ENCODE assay signal across 11 cellular contexts in genomic region chr2:45691152-45691551, GRCh38. TPM values are rescaled to one million over a fixed set of nuclear protein-coding genes. Genes with fewer than 3 reads are reported as not detected.
DNase-seq lines count a peak whose midpoint lies in the region; ATAC-seq, FAIRE-seq and TF ChIP-seq lines count a peak whose summit lies in the region.
"Had no signal": no experiment of that assay in that cellular context is flagged by ENCODE, and none has a peak within 500 bp of the region (broad histone marks: within the 10 kb centered on the region; RNA-seq: fewer than 3 reads in every experiment).

No MANE protein-coding gene starts in this region.

- H3K4me3 ChIP-seq in HEK293 (ENCODE audit: low read depth, low read length) = no peak overlapping the region
- H3K4me3 ChIP-seq in pancreas = no peak overlapping the region

- H3K9me3 Mint-ChIP-seq in IgD-negative memory B cell (no peaks in the 10 kb centered on the region), endothelial cell (ENCODE audit: unreplicated experiment) (no peaks in the 10 kb centered on the region), type B pancreatic cell (no peaks in the 10 kb centered on the region)
- H3K9me3 Mint-ChIP-seq: activated naive CD8-positive, alpha-beta T cell treated with anti-CD3 and anti-CD28 coated beads, Interleukin-2, amount 10 ng/mL, durations not matched to agents 7 days and 5 days; H9 had no signal

- H3K36me3 Mint-ChIP-seq in IgD-negative memory B cell (no peaks in the 10 kb centered on the region), endothelial cell (ENCODE audit: low read depth, unreplicated experiment) (no peaks in the 10 kb centered on the region), type B pancreatic cell (no peaks in the 10 kb centered on the region)
- H3K36me3 Mint-ChIP-seq: activated naive CD8-positive, alpha-beta T cell treated with anti-CD3 and anti-CD28 coated beads, Interleukin-2, amount 10 ng/mL, durations not matched to agents 7 days and 5 days had no signal

- peaks cover 18% of the 10 kb centered on the region for H3K4me1 ChIP-seq in HEK293 (ENCODE audit: control insufficient read depth, insufficient read depth, low read length)
- H3K4me1 ChIP-seq in pancreas = peaks cover 16 to 32% (median 21%) of the 10 kb centered on the region in 3 donors

- intact Hi-C loops in pancreas (cut with DNase I) = no loop called here

- H3K27me3 Mint-ChIP-seq in IgD-negative memory B cell (no peaks in the 10 kb centered on the region), endothelial cell (ENCODE audit: unreplicated experiment) (no peaks in the 10 kb centered on the region), type B pancreatic cell (no peaks in the 10 kb centered on the region)
- H3K27me3 Mint-ChIP-seq: activated naive CD8-positive, alpha-beta T cell treated with anti-CD3 and anti-CD28 coated beads, Interleukin-2, amount 10 ng/mL, durations not matched to agents 7 days and 5 days had no signal

- 57 to 73% methylated on average over 6 of the region's 6 CpGs for WGBS in pancreas, 2 donors

- FAIRE-seq in pancreas (lab: Jason Lieb, UNC) = no peak
- no peak for FAIRE-seq in urothelium cell line (lab: Jason Lieb, UNC)

- H3K4me1 Mint-ChIP-seq in IgD-negative memory B cell (peaks cover 25 to 52% (median 40%) of the 10 kb centered on the region in 3 donors), endothelial cell (ENCODE audit: unreplicated experiment) (peaks cover 7% of the 10 kb centered on the region), type B pancreatic cell (ENCODE audit: unreplicated experiment) (peaks cover 19% of the 10 kb centered on the region)
- H3K4me1 Mint-ChIP-seq: activated naive CD8-positive, alpha-beta T cell treated with anti-CD3 and anti-CD28 coated beads, Interleukin-2, amount 10 ng/mL, durations not matched to agents 7 days and 5 days; H9 had no signal

- H3K36me3 ChIP-seq in HEK293 (ENCODE audit: control insufficient read depth in 2 of 2, insufficient read depth in 1 of 2, low read length in 2 of 2) (no peaks in the 10 kb centered on the region), pancreas (no peaks in the 10 kb centered on the region)

- H3K27ac Mint-ChIP-seq in IgD-negative memory B cell (peak overlapping the region in 1 of 3 donors; percentile 86), endothelial cell (ENCODE audit: unreplicated experiment) (no peak overlapping the region), type B pancreatic cell (no peak overlapping the region)
- H3K27ac Mint-ChIP-seq: activated naive CD8-positive, alpha-beta T cell treated with anti-CD3 and anti-CD28 coated beads, Interleukin-2, amount 10 ng/mL, durations not matched to agents 7 days and 5 days; H9 had no signal

- ATAC-seq in GM18858 (IDR thresholded peaks at IDR 0.05; ENCODE audit: unreplicated experiment) = peak; percentile 39
- peak; percentile 67 to 90 (median 72) for ATAC-seq in pancreas

- H3K4me3 Mint-ChIP-seq in IgD-negative memory B cell (peak overlapping the region in 3 of 4 donors; percentile 35 to 81 (median 67)), endothelial cell (ENCODE audit: unreplicated experiment) (no peak overlapping the region), type B pancreatic cell (no peak overlapping the region)
- H3K4me3 Mint-ChIP-seq: activated naive CD8-positive, alpha-beta T cell treated with anti-CD3 and anti-CD28 coated beads, Interleukin-2, amount 10 ng/mL, durations not matched to agents 7 days and 5 days; H9 had no signal

- no peak for TF ChIP-seq CTCF in HEK293 (tag by site-specific recombination; IDR thresholded peaks at IDR 0.05)
- no peak for TF ChIP-seq CTCF in pancreas (IDR thresholded peaks at IDR 0.05)
- no peak for TF ChIP-seq CTCF in endothelial cell (IDR thresholded peaks at IDR 0.05; ENCODE audit: unreplicated experiment)
- TF ChIP-seq CTCF in type B pancreatic cell (conservative IDR thresholded peaks at IDR 0.05) = no peak

- no peaks in the 10 kb centered on the region for H3K27me3 ChIP-seq in pancreas

- POLR2A ChIA-PET in HEK293 (lab: Yijun Ruan, JAX) = no interaction called here

- no peaks in the 10 kb centered on the region for H3K9me3 ChIP-seq in HEK293 (ENCODE audit: control insufficient read depth, insufficient read depth, low read depth, low read length)
- no peaks in the 10 kb centered on the region for H3K9me3 ChIP-seq in pancreas

- peak in 2 of 6 donors; percentile 34 to 41 for DNase-seq in pancreas
- DNase-seq in urothelium cell line (ENCODE audit: low spot score) = no peak
- no peak for DNase-seq in stimulated activated naive CD4-positive, alpha-beta T cell treated with Interleukin-2 at 50 U/mL for 16 hours (lab: John Stamatoyannopoulos, UW)
- DNase-seq in endothelial cell (ENCODE audit: low spot score) = no peak
- no peak for DNase-seq in type B pancreatic cell (ENCODE audit: extremely low spot score, unreplicated experiment)
- DNase-seq: activated naive CD8-positive, alpha-beta T cell treated with anti-CD3 and anti-CD28 coated beads, Interleukin-2, amount 10 ng/mL, durations not matched to agents 7 days and 5 days; DMS153; H9 had no signal

- no peak overlapping the region for H3K27ac ChIP-seq in HEK293 (ENCODE audit: extremely low read depth, low read depth, low read length)
- H3K27ac ChIP-seq in pancreas = peak overlapping the region in 2 of 4 donors; percentile 23 to 26

- CTCF ChIA-PET in HEK293 (lab: Yijun Ruan, JAX) = no interaction called here

TF ChIP-seq in HEK293, 187 proteins besides CTCF, POLR2A, EP300 and RAD21:
- no peak for TF ChIP-seq ZNF785 (tag by site-specific recombination; IDR thresholded peaks at IDR 0.05)
- TF ChIP-seq, protein P1, sequence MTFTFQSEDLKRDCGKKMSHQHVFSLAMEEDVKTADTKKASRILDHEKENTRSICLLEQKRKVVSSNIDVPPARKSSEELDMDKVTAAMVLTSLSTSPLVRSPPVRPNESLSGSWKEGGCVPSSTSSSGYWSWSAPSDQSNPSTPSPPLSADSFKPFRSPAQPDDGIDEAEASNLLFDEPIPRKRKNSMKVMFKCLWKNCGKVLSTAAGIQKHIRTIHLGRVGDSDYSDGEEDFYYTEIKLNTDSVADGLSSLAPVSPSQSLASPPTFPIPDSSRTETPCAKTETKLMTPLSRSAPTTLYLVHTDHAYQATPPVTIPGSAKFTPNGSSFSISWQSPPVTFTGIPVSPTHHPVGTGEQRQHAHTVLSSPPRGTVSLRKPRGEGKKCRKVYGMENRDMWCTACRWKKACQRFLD (tag by site-specific recombination; IDR thresholded peaks at IDR 0.05) = no peak
- TF ChIP-seq REPIN1 (tag by site-specific recombination; IDR thresholded peaks at IDR 0.05; ENCODE audit: low read depth) = no peak
- TF ChIP-seq SCRT2 (tag by site-specific recombination; IDR thresholded peaks at IDR 0.05) = peak; percentile 97
- TF ChIP-seq ZSCAN16 (tag by site-specific recombination; IDR thresholded peaks at IDR 0.05) = no peak
- TF ChIP-seq KLF1 (tag by site-specific recombination; IDR thresholded peaks at IDR 0.05) = no peak
- TF ChIP-seq SCRT1 (tag by site-specific recombination; IDR thresholded peaks at IDR 0.05; ENCODE audit: borderline replicate concordance) = peak; percentile 71

RNA-seq across cellular contexts. Expression of gene PRKCE, which starts 39.7 kb away (rescaled TPM):
- polyA plus RNA-seq in IgD-negative memory B cell = 12.7 TPM
- 10 to 100 TPM in 3 of 6 donors, 1 to 10 TPM in 3; 8.2 to 19.4 (median 10.2) TPM for total RNA-seq in pancreas
- polyA plus RNA-seq in pancreas = 1 to 10 TPM; 4.0 to 5.8 TPM
- 24.2 TPM for total RNA-seq in endothelial cell (ENCODE audit: unreplicated experiment)
- total RNA-seq in type B pancreatic cell (ENCODE audit: low replicate concordance) = 9.5 and 21.2 TPM in 2 replicates

Comparison
In these comparisons a context has a peak if more than half of its experiments do, and no peak if none do; other contexts are left out.
1. H3K4me3 Mint-ChIP-seq: peak in IgD-negative memory B cell (3 of 4); none in endothelial cell (single experiment) and type B pancreatic cell (single experiment).